In the genomic region with DNA sequence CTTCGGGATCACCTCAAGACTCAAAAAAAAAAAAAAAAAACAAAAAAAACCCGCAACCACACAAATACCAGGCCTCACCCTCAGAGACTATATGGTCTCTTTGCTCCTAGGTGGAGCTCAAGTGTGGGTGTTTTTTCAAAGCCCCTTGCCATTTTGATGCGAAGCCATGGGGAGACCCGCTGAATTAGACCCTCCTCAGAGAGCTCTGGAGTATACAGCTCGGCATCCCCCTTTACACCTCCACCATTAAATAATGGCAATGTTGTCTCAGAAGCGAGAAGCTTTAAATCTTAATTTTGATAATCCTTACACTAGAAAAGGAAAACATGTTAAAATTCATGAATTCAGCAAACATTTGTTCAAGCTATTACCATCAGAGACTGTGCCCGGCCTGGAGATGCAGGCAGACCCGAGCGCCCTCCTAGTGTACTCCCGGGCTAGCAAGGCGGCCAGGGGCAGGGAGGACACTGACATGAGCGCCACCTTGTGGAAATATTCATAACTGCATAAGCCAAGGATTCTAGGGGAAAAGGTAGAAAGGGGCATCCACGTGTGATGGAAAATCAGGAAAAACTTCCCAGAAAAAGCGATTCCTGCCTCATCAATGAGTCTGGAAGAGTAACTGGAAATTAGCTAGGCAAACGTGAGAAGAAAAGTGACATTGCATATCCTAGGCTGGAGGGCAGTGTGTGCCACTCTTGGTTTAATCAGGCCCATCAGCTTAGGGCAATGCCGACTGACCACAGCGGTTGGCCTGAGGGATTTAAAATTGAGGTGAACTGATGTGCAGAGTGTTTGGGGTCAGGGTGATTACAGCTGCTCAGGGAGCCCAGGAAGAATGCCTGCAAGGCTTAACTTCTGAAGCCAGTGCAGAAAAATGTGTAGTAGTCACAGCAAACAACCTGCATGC, we compare ENCODE assay signal across 8 cellular contexts.
DNase-seq lines count a peak whose midpoint lies in the region; ATAC-seq, FAIRE-seq and TF ChIP-seq lines count a peak whose summit lies in the region.

No MANE protein-coding gene starts in this region.

- peak; percentile 74 to 75 for TF ChIP-seq RAD21 in A549 (conservative IDR thresholded peaks at IDR 0.05 in 1 of 2, IDR thresholded peaks at IDR 0.05 in 1 of 2)

- peaks cover 9% of the 10 kb centered on the region for H3K27me3 ChIP-seq in lower lobe of right lung (ENCODE audit: low read depth)

- H3K9me3 ChIP-seq in A549 (no peaks in the 10 kb centered on the region), lower lobe of right lung (no peaks in the 10 kb centered on the region)

- intact Hi-C loops in lower lobe of right lung (cut with DNase I), result loop anchor here (5.0 kb wide), 1 partner anchor 177 kb away; no protein-coding TSS in a partner anchor

- WGBS in A549 (ENCODE audit: missing lambda C conversion rate), result 47% methylated on average over 13 of the region's 17 CpGs

- FAIRE-seq in A549 (lab: Jason Lieb, UNC), result no peak

- TF ChIP-seq CTCF in A549 (IDR thresholded peaks at IDR 0.05) (peak; percentile 72), lower lobe of right lung (IDR thresholded peaks at IDR 0.05) (peak; percentile 94)

- H3K4me1 ChIP-seq in A549 (no peaks in the 10 kb centered on the region), lower lobe of right lung (no peaks in the 10 kb centered on the region)

- H3K4me3 ChIP-seq in A549, result no peak overlapping the region
- no peak overlapping the region for H3K4me3 ChIP-seq in lower lobe of right lung

- TF ChIP-seq EP300 in A549 (IDR thresholded peaks at IDR 0.05), result no peak

- CTCF ChIA-PET in A549 (lab: Yijun Ruan, JAX), result interaction anchor here (0.5 to 5.0 kb wide), 32 partner anchors 8 to 663 kb away, joined by 3 to 36 read pairs (median 4); no protein-coding TSS in a partner anchor

- no peak overlapping the region for H3K27ac ChIP-seq in A549
- H3K27ac ChIP-seq in lower lobe of right lung, result no peak overlapping the region

- POLR2A ChIA-PET in A549 (lab: Yijun Ruan, JAX), result no interaction called here

- peak; percentile 49 to 57 for DNase-seq in A549 (ENCODE audit: low read depth in 1 of 2, low spot score in 1 of 2)
- DNase-seq in NCI-H2227 treated with DMSO at 0.1 percent for 48 hours (lab: John Stamatoyannopoulos, UW), result peak; percentile 58
- DNase-seq in activated CD4-positive, alpha-beta T cell treated with anti-CD3 and anti-CD28 coated beads for 48 hours, result peak; percentile 64
- peak; percentile 24 to 47 for DNase-seq in dermis microvascular lymphatic vessel endothelial cell (ENCODE audit: low read depth in 2 of 2)
- peak; percentile 55 for DNase-seq in lower lobe of right lung
- DNase-seq in stimulated activated CD8-positive, alpha-beta memory T cell treated with anti-CD3 and anti-CD28 coated beads, Interleukin-15, amount 100 ng/mL, for 4 hours (ENCODE audit: low read depth in 2 of 2), result peak; percentile 4

- no peak for TF ChIP-seq POLR2A in A549 (IDR thresholded peaks at IDR 0.05; ENCODE audit: low read length)

- no peaks in the 10 kb centered on the region for H3K36me3 ChIP-seq in lower lobe of right lung

- peak overlapping the region; percentile 57; the same call in 2 of the 3 replicates for H3K4me2 ChIP-seq in A549

- ATAC-seq in A549 (peak; percentile 91 to 98), GM18502 (IDR thresholded peaks at IDR 0.05; ENCODE audit: poor library complexity, unreplicated experiment) (peak; percentile 79), HG03064 (IDR thresholded peaks at IDR 0.05; ENCODE audit: low read depth, unreplicated experiment) (peak; percentile 66), lower lobe of right lung (peak; percentile 81 to 84)

TF ChIP-seq in A549, 52 proteins besides CTCF, POLR2A, EP300 and RAD21:
- no peak for TF ChIP-seq MAFK (IDR thresholded peaks at IDR 0.05; ENCODE audit: partially characterized antibody)
- TF ChIP-seq SMC3 (IDR thresholded peaks at IDR 0.05), result peak; percentile 78

Comparison
In these comparisons a context has a peak if more than half of its experiments do, and no peak if none do; other contexts are left out.
1. DNase-seq: peak in every context shown above with its lines; median percentile 64 in activated CD4-positive, alpha-beta T cell treated with anti-CD3 and anti-CD28 coated beads for 48 hours; 58 in NCI-H2227 treated with DMSO at 0.1 percent for 48 hours; 55 in lower lobe of right lung; 53 in A549; 36 in dermis microvascular lymphatic vessel endothelial cell; 4 in stimulated activated CD8-positive, alpha-beta memory T cell treated with anti-CD3 and anti-CD28 coated beads, Interleukin-15, amount 100 ng/mL, for 4 hours.